ENCODE assay signal across 22 cellular contexts in the genomic region with DNA sequence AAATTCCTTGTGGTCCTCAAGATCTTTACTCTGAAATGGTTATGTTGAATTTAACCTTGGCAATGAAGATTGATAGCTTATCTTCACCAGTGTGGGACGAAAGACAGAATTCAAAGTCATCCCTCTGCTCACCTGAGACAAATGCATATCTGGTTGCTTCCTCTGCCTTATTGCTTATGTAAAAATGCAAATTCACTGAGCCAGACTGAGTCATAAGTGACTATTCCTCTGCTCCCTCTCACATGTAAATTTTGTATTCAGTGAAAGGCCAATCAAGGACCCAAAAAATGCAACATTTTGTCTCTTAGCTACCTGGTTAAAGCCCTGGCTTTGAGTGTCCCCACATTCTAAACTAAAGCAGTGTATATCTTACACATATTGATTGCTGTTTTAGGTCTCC.
"Had no signal": no experiment of that assay in that cellular context is flagged by ENCODE, and none has a peak within 500 bp of the region (broad histone marks: within the 10 kb centered on the region; RNA-seq: fewer than 3 reads in every experiment).

No MANE protein-coding gene starts in this region.

- H3K9ac ChIP-seq: parathyroid adenoma had no signal

- H2AFZ ChIP-seq: parathyroid adenoma had no signal

- DNase-seq: activated B cell treated with CpG ODN at 0.5 μM for 24 hours; activated CD4-positive, alpha-beta T cell treated with anti-CD3 and anti-CD28 coated beads for 4 hours; activated CD4-positive, alpha-beta T cell treated with anti-CD3 and anti-CD28 coated beads, Interleukin-2, amount 50 U/mL, for 48 hours; activated CD8-positive, alpha-beta memory T cell treated with anti-CD3 and anti-CD28 coated beads, Interleukin-2, amount 50 U/mL, for 48 hours; activated naive CD4-positive, alpha-beta T cell treated with Interleukin-2 at 50 U/mL for 16 hours; activated T-cell treated with anti-CD3 and anti-CD28 coated beads, Interleukin-2, amount 50 U/mL, for 4 hours; amygdala; cerebellar nuclear complex; esophagus squamous epithelium; heart left ventricle; islet precursor cell; left colon; mesenchymal stem cell; small intestine; stimulated activated CD4-positive, alpha-beta T cell treated with anti-CD3 and anti-CD28 coated beads, Interleukin-2, amount 100 ng/mL, for 24 hours; stomach; T-helper 9 cell; transverse colon; uterus had no signal

- H3K27me3 ChIP-seq: esophagus squamous epithelium, heart left ventricle, stomach, transverse colon, uterus had no signal

- H3K9me3 ChIP-seq: esophagus squamous epithelium, heart left ventricle, stomach, transverse colon, uterus had no signal

- H3K4me3 ChIP-seq: coronary artery, esophagus squamous epithelium, heart left ventricle, stomach, transverse colon, uterus had no signal

- H3K27ac ChIP-seq: coronary artery, esophagus squamous epithelium, heart left ventricle, parathyroid adenoma, stomach, transverse colon, uterus had no signal

- FAIRE-seq: small intestine had no signal

- H3K36me3 ChIP-seq: esophagus squamous epithelium, heart left ventricle, stomach, transverse colon, uterus had no signal

- H3K4me1 ChIP-seq: esophagus squamous epithelium, heart left ventricle, parathyroid adenoma, stomach, transverse colon, uterus had no signal

- H3K79me2 ChIP-seq: parathyroid adenoma had no signal

- ATAC-seq: activated T-cell treated with anti-CD3 and anti-CD28 coated beads, Interleukin-2, amount 50 U/mL, for 4 hours; heart left ventricle; left colon; sciatic nerve had no signal
